Comparison of ENCODE assay signal across 20 cellular contexts in the genomic region with DNA sequence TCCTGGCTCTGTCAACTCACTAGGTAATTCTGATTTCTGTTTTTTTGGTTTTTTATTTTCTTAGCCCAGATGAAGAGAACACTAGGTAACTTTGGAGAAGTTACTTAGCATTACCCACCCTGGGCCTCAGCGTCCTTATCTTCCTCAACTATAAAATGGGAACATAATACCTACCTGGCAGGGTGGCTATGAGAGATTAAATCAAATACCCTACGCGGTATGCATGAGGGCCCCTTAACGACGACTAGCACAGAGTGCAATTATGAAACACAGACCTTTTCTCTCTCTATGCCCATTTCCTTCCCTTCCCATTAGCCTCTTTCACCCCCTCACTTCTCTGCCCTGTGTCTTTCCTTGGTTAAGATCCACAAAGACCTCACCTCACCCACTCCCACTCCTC. TPM values are rescaled to one million over a fixed set of nuclear protein-coding genes. Genes with fewer than 3 reads are reported as not detected.
A peak's percentile ranks its signal among the peaks of the same experiment; 100 is the strongest.
DNase-seq lines count a peak whose midpoint lies in the region; ATAC-seq, FAIRE-seq and TF ChIP-seq lines count a peak whose summit lies in the region.
"Had no signal": no experiment of that assay in that cellular context is flagged by ENCODE, and none has a peak within 500 bp of the region (broad histone marks: within the 10 kb centered on the region; RNA-seq: fewer than 3 reads in every experiment).

No MANE protein-coding gene starts in this region.

- H3K9me3 Mint-ChIP-seq in activated T-cell treated with anti-CD3 and anti-CD28 coated beads, Interleukin-2, amount 50 U/mL, for 24 hours = no peaks in the 10 kb centered on the region
- no peaks in the 10 kb centered on the region for H3K9me3 Mint-ChIP-seq in activated T-cell treated with anti-CD3 and anti-CD28 coated beads, Interleukin-2, amount 50 U/mL, for 4 hours
- H3K9me3 Mint-ChIP-seq in IgD-negative memory B cell = no peaks in the 10 kb centered on the region
- H3K9me3 Mint-ChIP-seq in astrocyte (ENCODE audit: unreplicated experiment) = no peaks in the 10 kb centered on the region
- no peaks in the 10 kb centered on the region for H3K9me3 Mint-ChIP-seq in progenitor cell of endocrine pancreas (ENCODE audit: low read depth)
- H3K9me3 Mint-ChIP-seq: stimulated activated memory B cell treated with anti-CD40 and anti-IgM and Interleukin-4, amounts not matched to agents 10 μg/mL and 1 μg/mL and 100 μg/mL, for 72 hours had no signal

- H3K36me3 Mint-ChIP-seq in activated T-cell treated with anti-CD3 and anti-CD28 coated beads, Interleukin-2, amount 50 U/mL, for 24 hours (ENCODE audit: low read depth) = peaks cover 47% of the 10 kb centered on the region
- peaks cover 27% of the 10 kb centered on the region for H3K36me3 Mint-ChIP-seq in activated T-cell treated with anti-CD3 and anti-CD28 coated beads, Interleukin-2, amount 50 U/mL, for 4 hours (ENCODE audit: insufficient read depth)
- H3K36me3 Mint-ChIP-seq in IgD-negative memory B cell (peaks cover 8% of the 10 kb centered on the region), astrocyte (ENCODE audit: low read depth, unreplicated experiment) (peaks cover 9% of the 10 kb centered on the region), progenitor cell of endocrine pancreas (ENCODE audit: insufficient read depth) (peaks cover 7% of the 10 kb centered on the region)

- TF ChIP-seq CTCF in astrocyte (IDR thresholded peaks at IDR 0.05; ENCODE audit: insufficient read depth, low read depth, low read length) (no peak), progenitor cell of endocrine pancreas (IDR thresholded peaks at IDR 0.05; ENCODE audit: unreplicated experiment) (no peak)

- no peak overlapping the region for H3K4me2 ChIP-seq in astrocyte (ENCODE audit: low read length)

- no peaks in the 10 kb centered on the region for H3K9me3 ChIP-seq in astrocyte (ENCODE audit: insufficient read depth, low read depth, low read length)
- H3K9me3 ChIP-seq: tibial nerve had no signal

- DNase-seq in activated T-cell treated with anti-CD3 and anti-CD28 coated beads, Interleukin-2, amount 50 U/mL, for 24 hours = no peak
- DNase-seq in activated T-cell treated with anti-CD3 and anti-CD28 coated beads, Interleukin-2, amount 50 U/mL, for 4 hours = no peak
- no peak for DNase-seq in astrocyte (ENCODE audit: low read depth)
- no peak for DNase-seq in progenitor cell of endocrine pancreas (ENCODE audit: low spot score, unreplicated experiment)
- no peak for DNase-seq in NCI-H1105 (lab: John Stamatoyannopoulos, UW)
- DNase-seq: ACHN; activated CD4-positive, alpha-beta T cell treated with anti-CD3 and anti-CD28 coated beads, Interleukin-2, amount 50 U/mL, for 1 hour; cortex of kidney; foreskin keratinocyte; GOT3; NCI-H1436; retina had no signal

- peaks cover 37% of the 10 kb centered on the region for H3K4me1 Mint-ChIP-seq in activated T-cell treated with anti-CD3 and anti-CD28 coated beads, Interleukin-2, amount 50 U/mL, for 24 hours (ENCODE audit: low read depth)
- H3K4me1 Mint-ChIP-seq in activated T-cell treated with anti-CD3 and anti-CD28 coated beads, Interleukin-2, amount 50 U/mL, for 4 hours (ENCODE audit: low read depth) = peaks cover 35% of the 10 kb centered on the region
- H3K4me1 Mint-ChIP-seq in IgD-negative memory B cell (peaks cover 21 to 32% (median 31%) of the 10 kb centered on the region in 3 donors), astrocyte (ENCODE audit: low read depth, unreplicated experiment) (peaks cover 12% of the 10 kb centered on the region), progenitor cell of endocrine pancreas (ENCODE audit: low read depth) (no peaks in the 10 kb centered on the region)

- H3K79me2 ChIP-seq in astrocyte (ENCODE audit: insufficient read depth, low read length) = peaks cover 97% of the 10 kb centered on the region

- no peak for FAIRE-seq in astrocyte (lab: Jason Lieb, UNC)
- FAIRE-seq: GM18507, RCC 7860 had no signal

- no peaks in the 10 kb centered on the region for H3K4me1 ChIP-seq in astrocyte (ENCODE audit: insufficient read depth, low read length)
- H3K4me1 ChIP-seq: foreskin keratinocyte had no signal

- no peak overlapping the region for H3K4me3 Mint-ChIP-seq in activated T-cell treated with anti-CD3 and anti-CD28 coated beads, Interleukin-2, amount 50 U/mL, for 24 hours
- H3K4me3 Mint-ChIP-seq in activated T-cell treated with anti-CD3 and anti-CD28 coated beads, Interleukin-2, amount 50 U/mL, for 4 hours = no peak overlapping the region
- H3K4me3 Mint-ChIP-seq in IgD-negative memory B cell = peak overlapping the region in 1 of 4 donors; percentile 45
- peak overlapping the region; percentile 50 for H3K4me3 Mint-ChIP-seq in astrocyte (ENCODE audit: unreplicated experiment)
- no peak overlapping the region for H3K4me3 Mint-ChIP-seq in progenitor cell of endocrine pancreas (ENCODE audit: low read depth)
- H3K4me3 Mint-ChIP-seq: stimulated activated memory B cell treated with anti-CD40 and anti-IgM and Interleukin-4, amounts not matched to agents 10 μg/mL and 1 μg/mL and 100 μg/mL, for 72 hours had no signal

- no peak overlapping the region for H2AFZ ChIP-seq in astrocyte (ENCODE audit: low read depth, low read length)

- no peaks in the 10 kb centered on the region for H3K27me3 ChIP-seq in astrocyte (ENCODE audit: insufficient read depth, low read length)
- H3K27me3 ChIP-seq: foreskin keratinocyte, tibial nerve had no signal

- H3K27ac ChIP-seq in astrocyte (ENCODE audit: low read depth, low read length) = no peak overlapping the region
- H3K27ac ChIP-seq: epithelial cell of prostate, foreskin keratinocyte, tibial nerve had no signal

- no peak overlapping the region for H3K4me3 ChIP-seq in astrocyte (ENCODE audit: insufficient read depth, low read depth, low read length)
- H3K4me3 ChIP-seq: tibial nerve had no signal

- H3K27ac Mint-ChIP-seq in activated T-cell treated with anti-CD3 and anti-CD28 coated beads, Interleukin-2, amount 50 U/mL, for 24 hours = peak overlapping the region; percentile 82
- H3K27ac Mint-ChIP-seq in IgD-negative memory B cell = peak overlapping the region; percentile 10 to 86 (median 75)
- H3K27ac Mint-ChIP-seq in astrocyte (ENCODE audit: unreplicated experiment) = no peak overlapping the region
- peak overlapping the region; percentile 11 for H3K27ac Mint-ChIP-seq in progenitor cell of endocrine pancreas
- H3K27ac Mint-ChIP-seq: stimulated activated memory B cell treated with anti-CD40 and anti-IgM and Interleukin-4, amounts not matched to agents 10 μg/mL and 1 μg/mL and 100 μg/mL, for 72 hours had no signal

- H3K27me3 Mint-ChIP-seq in activated T-cell treated with anti-CD3 and anti-CD28 coated beads, Interleukin-2, amount 50 U/mL, for 24 hours = no peaks in the 10 kb centered on the region
- no peaks in the 10 kb centered on the region for H3K27me3 Mint-ChIP-seq in activated T-cell treated with anti-CD3 and anti-CD28 coated beads, Interleukin-2, amount 50 U/mL, for 4 hours (ENCODE audit: low read depth)
- H3K27me3 Mint-ChIP-seq in IgD-negative memory B cell (no peaks in the 10 kb centered on the region), astrocyte (ENCODE audit: low read depth, unreplicated experiment) (no peaks in the 10 kb centered on the region), progenitor cell of endocrine pancreas (no peaks in the 10 kb centered on the region)
- H3K27me3 Mint-ChIP-seq: stimulated activated memory B cell treated with anti-CD40 and anti-IgM and Interleukin-4, amounts not matched to agents 10 μg/mL and 1 μg/mL and 100 μg/mL, for 72 hours had no signal

- H3K9ac ChIP-seq in astrocyte (ENCODE audit: low read length) = no peak overlapping the region

- H3K36me3 ChIP-seq in astrocyte (ENCODE audit: insufficient read depth, low read length) = peaks cover 30% of the 10 kb centered on the region

- peaks cover 65% of the 10 kb centered on the region for H4K20me1 ChIP-seq in astrocyte (ENCODE audit: insufficient read depth, low read length)

- ATAC-seq in activated T-cell treated with anti-CD3 and anti-CD28 coated beads, Interleukin-2, amount 50 U/mL, for 4 hours = no peak
- no peak for ATAC-seq in GM19463 (IDR thresholded peaks at IDR 0.05; ENCODE audit: unreplicated experiment)
- ATAC-seq in GM21576 (IDR thresholded peaks at IDR 0.05; ENCODE audit: unreplicated experiment) = no peak
- ATAC-seq: foreskin keratinocyte; stimulated activated memory B cell treated with anti-CD40 and anti-IgM and Interleukin-4, amounts not matched to agents 10 μg/mL and 1 μg/mL and 100 μg/mL, for 72 hours had no signal

RNA-seq across cellular contexts. Expression of a gene that starts 11.1 kb away (rescaled TPM):
- 100 to 1,000 TPM; 291 to 305 (median 303) TPM for total RNA-seq in activated T-cell treated with anti-CD3 and anti-CD28 coated beads, Interleukin-2, amount 50 U/mL, for 4 hours
- 86.1 TPM for polyA plus RNA-seq in IgD-negative memory B cell
- 123 and 135 TPM in 2 replicates for total RNA-seq in astrocyte
- total RNA-seq in progenitor cell of endocrine pancreas = 82.9 and 87.5 TPM in 2 replicates
